Comparison of ENCODE assay signal across 1 cellular context in the genomic region with DNA sequence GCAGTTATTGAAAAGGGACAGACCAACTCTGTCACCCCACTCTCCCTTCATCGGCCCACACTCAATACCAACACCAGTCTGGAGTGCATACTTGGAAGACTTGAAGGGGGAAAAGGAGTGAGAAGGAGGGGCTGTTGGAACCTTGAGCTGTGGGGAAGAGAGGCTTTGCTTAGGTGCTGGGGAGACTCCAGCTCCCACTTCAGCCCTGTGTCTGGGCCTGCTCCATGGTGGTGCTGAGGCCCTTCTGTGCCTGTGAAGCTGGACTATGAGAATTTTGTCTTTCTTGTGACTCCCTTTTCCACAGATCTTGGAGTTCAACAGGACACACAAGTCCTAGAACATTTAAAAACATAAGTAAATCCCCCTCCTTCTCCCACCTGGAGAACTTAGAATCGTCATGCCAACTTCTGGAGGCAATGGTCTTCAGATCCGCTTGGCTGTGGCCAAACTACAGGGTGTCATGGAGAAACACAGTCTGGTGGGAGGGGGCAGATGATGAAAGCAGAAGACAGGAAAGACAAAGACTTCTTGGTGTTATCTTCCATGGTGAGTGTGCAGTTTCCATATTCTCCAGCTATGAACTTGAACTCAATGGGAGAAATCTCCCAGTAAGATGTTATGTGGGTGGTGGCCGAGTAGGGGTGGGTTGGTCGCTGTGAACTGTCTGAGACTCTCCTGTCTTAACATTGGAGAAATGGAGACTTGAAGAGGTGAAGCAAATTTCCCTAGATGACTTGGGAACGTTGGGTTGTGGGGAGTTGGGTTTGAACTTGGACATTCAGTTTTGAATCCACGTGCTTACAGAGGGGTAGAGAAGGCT.
TF ChIP-seq lines count a peak whose summit lies in the region.

No MANE protein-coding gene starts in this region.

TF ChIP-seq in K562, 482 proteins besides CTCF, POLR2A, EP300 and RAD21 (continued from another document and continues in another):
- no peak for TF ChIP-seq BMI1 (IDR thresholded peaks at IDR 0.05; ENCODE audit: low read length)
- no peak for TF ChIP-seq ERF (CRISPR knock-in tag; IDR thresholded peaks at IDR 0.05)
- TF ChIP-seq ETV6 (IDR thresholded peaks at IDR 0.05; ENCODE audit: borderline replicate concordance in 1 of 2, low read depth in 2 of 2, low read length in 1 of 2) = no peak
- TF ChIP-seq ETV6 (CRISPR knock-in tag; IDR thresholded peaks at IDR 0.05; ENCODE audit: borderline replicate concordance) = no peak
- TF ChIP-seq CBX2 (IDR thresholded peaks at IDR 0.05; ENCODE audit: insufficient read depth, low read length, poor library complexity, severe bottlenecking) = no peak
- no peak for TF ChIP-seq SIN3A (IDR thresholded peaks at IDR 0.05; ENCODE audit: borderline replicate concordance in 2 of 2, control insufficient read depth in 1 of 2, low read depth in 2 of 2, low read length in 2 of 2)
- no peak for TF ChIP-seq CCAR2 (IDR thresholded peaks at IDR 0.05; ENCODE audit: low read depth, low read length)
- TF ChIP-seq, protein P1, sequence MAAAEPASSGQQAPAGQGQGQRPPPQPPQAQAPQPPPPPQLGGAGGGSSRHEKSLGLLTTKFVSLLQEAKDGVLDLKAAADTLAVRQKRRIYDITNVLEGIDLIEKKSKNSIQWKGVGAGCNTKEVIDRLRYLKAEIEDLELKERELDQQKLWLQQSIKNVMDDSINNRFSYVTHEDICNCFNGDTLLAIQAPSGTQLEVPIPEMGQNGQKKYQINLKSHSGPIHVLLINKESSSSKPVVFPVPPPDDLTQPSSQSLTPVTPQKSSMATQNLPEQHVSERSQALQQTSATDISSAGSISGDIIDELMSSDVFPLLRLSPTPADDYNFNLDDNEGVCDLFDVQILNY (CRISPR knock-in tag; IDR thresholded peaks at IDR 0.05) = no peak
- peak; percentile 74 for TF ChIP-seq PYGO2 (tag; IDR thresholded peaks at IDR 0.05)
- no peak for TF ChIP-seq BCOR (IDR thresholded peaks at IDR 0.05)
- TF ChIP-seq TSC22D4 (tag; IDR thresholded peaks at IDR 0.05) = no peak
- no peak for TF ChIP-seq SP1 (CRISPR knock-in tag; IDR thresholded peaks at IDR 0.05)
- no peak for TF ChIP-seq SNRNP70 (optimal IDR thresholded peaks at IDR 0.05; ENCODE audit: low read depth, low read length)
- TF ChIP-seq, protein P2, sequence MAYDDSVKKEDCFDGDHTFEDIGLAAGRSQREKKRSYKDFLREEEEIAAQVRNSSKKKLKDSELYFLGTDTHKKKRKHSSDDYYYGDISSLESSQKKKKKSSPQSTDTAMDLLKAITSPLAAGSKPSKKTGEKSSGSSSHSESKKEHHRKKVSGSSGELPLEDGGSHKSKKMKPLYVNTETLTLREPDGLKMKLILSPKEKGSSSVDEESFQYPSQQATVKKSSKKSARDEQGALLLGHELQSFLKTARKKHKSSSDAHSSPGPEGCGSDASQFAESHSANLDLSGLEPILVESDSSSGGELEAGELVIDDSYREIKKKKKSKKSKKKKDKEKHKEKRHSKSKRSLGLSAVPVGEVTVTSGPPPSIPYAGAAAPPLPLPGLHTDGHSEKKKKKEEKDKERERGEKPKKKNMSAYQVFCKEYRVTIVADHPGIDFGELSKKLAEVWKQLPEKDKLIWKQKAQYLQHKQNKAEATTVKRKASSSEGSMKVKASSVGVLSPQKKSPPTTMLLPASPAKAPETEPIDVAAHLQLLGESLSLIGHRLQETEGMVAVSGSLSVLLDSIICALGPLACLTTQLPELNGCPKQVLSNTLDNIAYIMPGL (CRISPR knock-in tag; IDR thresholded peaks at IDR 0.05) = no peak
- TF ChIP-seq PHF21A (IDR thresholded peaks at IDR 0.05; ENCODE audit: borderline replicate concordance, low read depth) = no peak
- TF ChIP-seq GABPB1 (CRISPR knock-in tag; IDR thresholded peaks at IDR 0.05) = no peak
- no peak for TF ChIP-seq MEF2A (IDR thresholded peaks at IDR 0.05; ENCODE audit: control insufficient read depth, low read depth, low read length)
- TF ChIP-seq THRB (CRISPR knock-in tag; conservative IDR thresholded peaks at IDR 0.05) = no peak; the same call in 1 of the 2 replicates
- 0 out of 2 replicates have a peak, but pooled peaks have one; percentile 62 for TF ChIP-seq RHOXF2B (CRISPR knock-in tag; conservative IDR thresholded peaks at IDR 0.05)
- no peak for TF ChIP-seq RBM25 (IDR thresholded peaks at IDR 0.05; ENCODE audit: low read depth, low read length, severe bottlenecking)
- TF ChIP-seq ZNF282 (CRISPR knock-in tag; IDR thresholded peaks at IDR 0.05) = no peak
- TF ChIP-seq PCBP1 (IDR thresholded peaks at IDR 0.05; ENCODE audit: low read depth, low read length, poor library complexity, severe bottlenecking) = no peak
- peak in 1 of 2 experiments; percentile 12; a peak in 1 of 4 replicates for TF ChIP-seq ZMIZ1 (IDR thresholded peaks at IDR 0.05; ENCODE audit: low read depth in 2 of 2, low read length in 2 of 2)
- no peak for TF ChIP-seq HNRNPH1 (optimal IDR thresholded peaks at IDR 0.05; ENCODE audit: low read depth, low read length)
- no peak for TF ChIP-seq YBX1 (IDR thresholded peaks at IDR 0.05)
- peak; percentile 93 for TF ChIP-seq MAFG (tag; conservative IDR thresholded peaks at IDR 0.05)
- 0 out of 2 replicates have a peak, but pooled peaks have one; percentile 15 for TF ChIP-seq ZBTB34 (CRISPR knock-in tag; IDR thresholded peaks at IDR 0.05)
- no peak for TF ChIP-seq CREM (IDR thresholded peaks at IDR 0.05; ENCODE audit: low read depth)
- no peak for TF ChIP-seq TCF3 (CRISPR knock-in tag; IDR thresholded peaks at IDR 0.05)
- TF ChIP-seq PRPF4 (IDR thresholded peaks at IDR 0.05; ENCODE audit: insufficient read depth, low read depth, low read length, poor library complexity, severe bottlenecking) = no peak
- no peak for TF ChIP-seq ZNF780A (CRISPR knock-in tag; IDR thresholded peaks at IDR 0.05)
- TF ChIP-seq, protein P3, sequence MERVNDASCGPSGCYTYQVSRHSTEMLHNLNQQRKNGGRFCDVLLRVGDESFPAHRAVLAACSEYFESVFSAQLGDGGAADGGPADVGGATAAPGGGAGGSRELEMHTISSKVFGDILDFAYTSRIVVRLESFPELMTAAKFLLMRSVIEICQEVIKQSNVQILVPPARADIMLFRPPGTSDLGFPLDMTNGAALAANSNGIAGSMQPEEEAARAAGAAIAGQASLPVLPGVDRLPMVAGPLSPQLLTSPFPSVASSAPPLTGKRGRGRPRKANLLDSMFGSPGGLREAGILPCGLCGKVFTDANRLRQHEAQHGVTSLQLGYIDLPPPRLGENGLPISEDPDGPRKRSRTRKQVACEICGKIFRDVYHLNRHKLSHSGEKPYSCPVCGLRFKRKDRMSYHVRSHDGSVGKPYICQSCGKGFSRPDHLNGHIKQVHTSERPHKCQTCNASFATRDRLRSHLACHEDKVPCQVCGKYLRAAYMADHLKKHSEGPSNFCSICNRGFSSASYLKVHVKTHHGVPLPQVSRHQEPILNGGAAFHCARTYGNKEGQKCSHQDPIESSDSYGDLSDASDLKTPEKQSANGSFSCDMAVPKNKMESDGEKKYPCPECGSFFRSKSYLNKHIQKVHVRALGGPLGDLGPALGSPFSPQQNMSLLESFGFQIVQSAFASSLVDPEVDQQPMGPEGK (CRISPR knock-in tag; IDR thresholded peaks at IDR 0.05; ENCODE audit: borderline replicate concordance) = no peak; the same call in 1 of the 2 replicates
- TF ChIP-seq CHCHD3 (CRISPR knock-in tag; IDR thresholded peaks at IDR 0.05) = no peak
- 0 out of 2 replicates have a peak, but pooled peaks have one; percentile 72 for TF ChIP-seq GTF2A2 (tag; IDR thresholded peaks at IDR 0.05)
- no peak for TF ChIP-seq ADNP (tag; IDR thresholded peaks at IDR 0.05)
- TF ChIP-seq, protein P4, sequence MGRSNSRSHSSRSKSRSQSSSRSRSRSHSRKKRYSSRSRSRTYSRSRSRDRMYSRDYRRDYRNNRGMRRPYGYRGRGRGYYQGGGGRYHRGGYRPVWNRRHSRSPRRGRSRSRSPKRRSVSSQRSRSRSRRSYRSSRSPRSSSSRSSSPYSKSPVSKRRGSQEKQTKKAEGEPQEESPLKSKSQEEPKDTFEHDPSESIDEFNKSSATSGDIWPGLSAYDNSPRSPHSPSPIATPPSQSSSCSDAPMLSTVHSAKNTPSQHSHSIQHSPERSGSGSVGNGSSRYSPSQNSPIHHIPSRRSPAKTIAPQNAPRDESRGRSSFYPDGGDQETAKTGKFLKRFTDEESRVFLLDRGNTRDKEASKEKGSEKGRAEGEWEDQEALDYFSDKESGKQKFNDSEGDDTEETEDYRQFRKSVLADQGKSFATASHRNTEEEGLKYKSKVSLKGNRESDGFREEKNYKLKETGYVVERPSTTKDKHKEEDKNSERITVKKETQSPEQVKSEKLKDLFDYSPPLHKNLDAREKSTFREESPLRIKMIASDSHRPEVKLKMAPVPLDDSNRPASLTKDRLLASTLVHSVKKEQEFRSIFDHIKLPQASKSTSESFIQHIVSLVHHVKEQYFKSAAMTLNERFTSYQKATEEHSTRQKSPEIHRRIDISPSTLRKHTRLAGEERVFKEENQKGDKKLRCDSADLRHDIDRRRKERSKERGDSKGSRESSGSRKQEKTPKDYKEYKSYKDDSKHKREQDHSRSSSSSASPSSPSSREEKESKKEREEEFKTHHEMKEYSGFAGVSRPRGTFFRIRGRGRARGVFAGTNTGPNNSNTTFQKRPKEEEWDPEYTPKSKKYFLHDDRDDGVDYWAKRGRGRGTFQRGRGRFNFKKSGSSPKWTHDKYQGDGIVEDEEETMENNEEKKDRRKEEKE (IDR thresholded peaks at IDR 0.05; ENCODE audit: borderline replicate concordance in 1 of 2, control insufficient read depth in 1 of 2, low read depth in 2 of 2, low read length in 1 of 2) = no peak
- TF ChIP-seq ASH1L (IDR thresholded peaks at IDR 0.05; ENCODE audit: borderline replicate concordance, low read depth, partially characterized antibody) = no peak
- TF ChIP-seq KHSRP (IDR thresholded peaks at IDR 0.05) = no peak
- TF ChIP-seq NFXL1 (CRISPR knock-in tag; IDR thresholded peaks at IDR 0.05) = peak; percentile 54; the same call in 1 of the 2 replicates
- no peak for TF ChIP-seq ZFP1 (CRISPR knock-in tag; IDR thresholded peaks at IDR 0.05)
- TF ChIP-seq ZNF511 (CRISPR knock-in tag; IDR thresholded peaks at IDR 0.05) = no peak
- TF ChIP-seq ZNF778 (CRISPR knock-in tag; IDR thresholded peaks at IDR 0.05) = no peak
- no peak for TF ChIP-seq RB1 (IDR thresholded peaks at IDR 0.05; ENCODE audit: low read depth)
- 0 out of 2 replicates have a peak, but pooled peaks have one; percentile 53 for TF ChIP-seq HDAC2 (IDR thresholded peaks at IDR 0.05)
- no peak; the same call in 1 of the 2 replicates for TF ChIP-seq ZNF324 (CRISPR knock-in tag; IDR thresholded peaks at IDR 0.05)
- TF ChIP-seq NBN (IDR thresholded peaks at IDR 0.05; ENCODE audit: low read depth) = peak; percentile 52; the same call in 1 of the 2 replicates
